In genomic region chr15:88302373-88302772, GRCh38 we compare ENCODE assay signal across 21 cellular contexts.
"Had no signal": no experiment of that assay in that cellular context is flagged by ENCODE, and none has a peak within 500 bp of the region (broad histone marks: within the 10 kb centered on the region; RNA-seq: fewer than 3 reads in every experiment).

No MANE protein-coding gene starts in this region.

- H3K4me2 ChIP-seq: neural progenitor cell had no signal

- H3K4me3 ChIP-seq: colonic mucosa, neural progenitor cell, psoas muscle, spleen had no signal

- ATAC-seq: left lobe of liver; natural killer cell treated with Interleukin-12 subunit alpha and Interleukin-12 subunit beta and Interleukin-15 and Interleukin-18, amount 100 ng/mL, for 72 hours; psoas muscle; sciatic nerve; stimulated activated naive B cell treated with anti-CD40 and anti-IgM and Interleukin-4, amounts not matched to agents 10 μg/mL and 1 μg/mL and 100 μg/mL, for 72 hours; stimulated activated naive CD8-positive, alpha-beta T cell treated with anti-CD3 and anti-CD28 coated beads, Interleukin-15, amount 100 ng/mL, for 72 hours had no signal

- H3K36me3 Mint-ChIP-seq: mesothelial cell of epicardium; natural killer cell treated with Interleukin-12 subunit alpha and Interleukin-12 subunit beta and Interleukin-15 and Interleukin-18, amount 100 ng/mL, for 72 hours; neural progenitor cell; stimulated activated naive B cell treated with anti-CD40 and anti-IgM and Interleukin-4, amounts not matched to agents 10 μg/mL and 1 μg/mL and 100 μg/mL, for 72 hours; type B pancreatic cell had no signal

- FAIRE-seq: frontal cortex, urothelium cell line had no signal

- H3K4me1 Mint-ChIP-seq: mesothelial cell of epicardium; stimulated activated naive B cell treated with anti-CD40 and anti-IgM and Interleukin-4, amounts not matched to agents 10 μg/mL and 1 μg/mL and 100 μg/mL, for 72 hours; stimulated activated naive CD8-positive, alpha-beta T cell treated with anti-CD3 and anti-CD28 coated beads, Interleukin-15, amount 100 ng/mL, for 72 hours had no signal

- H3K27me3 Mint-ChIP-seq: stimulated activated naive CD8-positive, alpha-beta T cell treated with anti-CD3 and anti-CD28 coated beads, Interleukin-15, amount 100 ng/mL, for 72 hours had no signal

- H3K27me3 ChIP-seq: colonic mucosa, neural progenitor cell had no signal

- H3K36me3 ChIP-seq: colonic mucosa, neural progenitor cell, spleen had no signal

- H3K27ac Mint-ChIP-seq: mesothelial cell of epicardium; natural killer cell treated with Interleukin-12 subunit alpha and Interleukin-12 subunit beta and Interleukin-15 and Interleukin-18, amount 100 ng/mL, for 72 hours; neural progenitor cell; stimulated activated naive B cell treated with anti-CD40 and anti-IgM and Interleukin-4, amounts not matched to agents 10 μg/mL and 1 μg/mL and 100 μg/mL, for 72 hours; stimulated activated naive CD8-positive, alpha-beta T cell treated with anti-CD3 and anti-CD28 coated beads, Interleukin-15, amount 100 ng/mL, for 72 hours; type B pancreatic cell had no signal

- H3K27ac ChIP-seq: colonic mucosa, neural progenitor cell, parathyroid adenoma, psoas muscle, spleen had no signal

- H3K4me1 ChIP-seq: colonic mucosa, parathyroid adenoma, psoas muscle, spleen had no signal

- DNase-seq: cerebellar nuclear complex; colonic mucosa; dermis blood vessel endothelial cell; effector CD4-positive, alpha-beta T cell; islet precursor cell; psoas muscle; spleen; stimulated activated CD4-positive, alpha-beta T cell treated with anti-CD3 and anti-CD28 coated beads, Interleukin-15, amount 100 ng/mL, for 24 hours; stimulated activated CD4-positive, alpha-beta T cell treated with anti-CD3 and anti-CD28 coated beads, Interleukin-1b, Interleukin-23, amount 100 ng/mL, for 48 hours; stimulated activated CD4-positive, alpha-beta T cell treated with anti-CD3 and anti-CD28 coated beads, Interleukin-4, amount 100 ng/mL, for 24 hours; stimulated activated naive B cell treated with anti-CD40 and anti-IgM and Interleukin-4, amounts not matched to agents 10 μg/mL and 1 μg/mL and 100 μg/mL, for 72 hours; stimulated activated naive CD8-positive, alpha-beta T cell treated with anti-CD3 and anti-CD28 coated beads, Interleukin-15, amount 100 ng/mL, for 72 hours had no signal

- H3K4me3 Mint-ChIP-seq: mesothelial cell of epicardium; natural killer cell treated with Interleukin-12 subunit alpha and Interleukin-12 subunit beta and Interleukin-15 and Interleukin-18, amount 100 ng/mL, for 72 hours; neural progenitor cell; stimulated activated naive B cell treated with anti-CD40 and anti-IgM and Interleukin-4, amounts not matched to agents 10 μg/mL and 1 μg/mL and 100 μg/mL, for 72 hours; stimulated activated naive CD8-positive, alpha-beta T cell treated with anti-CD3 and anti-CD28 coated beads, Interleukin-15, amount 100 ng/mL, for 72 hours; type B pancreatic cell had no signal

- H3K79me2 ChIP-seq: parathyroid adenoma had no signal

- H3K9me3 ChIP-seq: colonic mucosa, psoas muscle, spleen had no signal

- H3K9ac ChIP-seq: neural progenitor cell, parathyroid adenoma had no signal

- H2AFZ ChIP-seq: neural progenitor cell, parathyroid adenoma had no signal

- H3K9me3 Mint-ChIP-seq: mesothelial cell of epicardium; natural killer cell treated with Interleukin-12 subunit alpha and Interleukin-12 subunit beta and Interleukin-15 and Interleukin-18, amount 100 ng/mL, for 72 hours; neural progenitor cell; stimulated activated naive B cell treated with anti-CD40 and anti-IgM and Interleukin-4, amounts not matched to agents 10 μg/mL and 1 μg/mL and 100 μg/mL, for 72 hours; stimulated activated naive CD8-positive, alpha-beta T cell treated with anti-CD3 and anti-CD28 coated beads, Interleukin-15, amount 100 ng/mL, for 72 hours; type B pancreatic cell had no signal
